In genomic region chr3:122294365-122294764, GRCh38 we compare ENCODE assay signal across 1 cellular context.
TF ChIP-seq lines count a peak whose summit lies in the region.

No MANE protein-coding gene starts in this region.

TF ChIP-seq in SK-N-SH treated with all-trans-retinoic acid at 6 μM for 48 hours, 23 proteins besides CTCF, POLR2A, EP300 and RAD21 (continued from another document):
- no peak for TF ChIP-seq TSHZ2 (CRISPR knock-in tag; IDR thresholded peaks at IDR 0.05)
- no peak for TF ChIP-seq CSDC2 (CRISPR knock-in tag; IDR thresholded peaks at IDR 0.05)
- no peak for TF ChIP-seq ZNF70 (CRISPR knock-in tag; IDR thresholded peaks at IDR 0.05)
